Comparison of ENCODE assay signal across 14 cellular contexts in genomic region chr1:151924691-151925587, GRCh38. TPM values are rescaled to one million over a fixed set of nuclear protein-coding genes. Genes with fewer than 3 reads are reported as not detected.
DNase-seq lines count a peak whose midpoint lies in the region; ATAC-seq lines count a peak whose summit lies in the region.
"Had no signal": no experiment of that assay in that cellular context is flagged by ENCODE, and none has a peak within 500 bp of the region (broad histone marks: within the 10 kb centered on the region; RNA-seq: fewer than 3 reads in every experiment).

No MANE protein-coding gene starts in this region.

- H3K4me2 ChIP-seq in Karpas-422 (ENCODE audit: low read depth, low read length, poor library complexity, severe bottlenecking) = no peak overlapping the region

- CTCF ChIA-PET in activated naive CD4-positive, alpha-beta T cell treated with anti-CD3 and anti-CD28 coated beads for 36 hours (lab: Charles Lee) = interaction anchor here (0.8 to 1.3 kb wide), 5 partner anchors 9 to 94 kb away, joined by 3 to 5 read pairs (median 3); no protein-coding TSS in a partner anchor

- intact Hi-C loops in activated naive CD4-positive, alpha-beta T cell treated with anti-CD3 and anti-CD28 coated beads for 36 hours (cut with micrococcal nuclease) = no loop called here

- no peaks in the 10 kb centered on the region for H3K27me3 Mint-ChIP-seq in activated naive CD4-positive, alpha-beta T cell treated with anti-CD3 and anti-CD28 coated beads for 36 hours (ENCODE audit: low read depth)
- H3K27me3 Mint-ChIP-seq in activated naive CD8-positive, alpha-beta T cell = no peaks in the 10 kb centered on the region
- no peaks in the 10 kb centered on the region for H3K27me3 Mint-ChIP-seq in stimulated activated memory B cell treated with anti-CD40 and anti-IgM and Interleukin-4, amounts not matched to agents 10 μg/mL and 1 μg/mL and 100 μg/mL, for 72 hours

- no peaks in the 10 kb centered on the region for H3K9me3 ChIP-seq in Karpas-422 (ENCODE audit: low read length)
- H3K9me3 ChIP-seq: esophagus muscularis mucosa had no signal

- no peaks in the 10 kb centered on the region for H3K27me3 ChIP-seq in Karpas-422 (ENCODE audit: low read length)
- H3K27me3 ChIP-seq: esophagus muscularis mucosa had no signal

- DNase-seq in activated naive CD4-positive, alpha-beta T cell treated with anti-CD3 and anti-CD28 coated beads for 36 hours = no peak
- DNase-seq in activated naive CD4-positive, alpha-beta T cell treated with Interleukin-2 at 50 U/mL for 16 hours = no peak
- DNase-seq in Karpas-422 (no peak), NCI-H2029 treated with DMSO at 0.1 percent for 48 hours (lab: John Stamatoyannopoulos, UW) (no peak)
- DNase-seq: DND-41, hypothalamus, mesenchymal stem cell, posterior cingulate gyrus, T-helper 9 cell had no signal

- no peak for ATAC-seq in stimulated activated memory B cell treated with anti-CD40 and anti-IgM and Interleukin-4, amounts not matched to agents 10 μg/mL and 1 μg/mL and 100 μg/mL, for 72 hours
- no peak for ATAC-seq in HG03175 (IDR thresholded peaks at IDR 0.05; ENCODE audit: unreplicated experiment)
- no peak for ATAC-seq in GM21381 (IDR thresholded peaks at IDR 0.05; ENCODE audit: unreplicated experiment)

- H3K36me3 ChIP-seq in Karpas-422 (ENCODE audit: insufficient read depth, low read length) = no peaks in the 10 kb centered on the region
- H3K36me3 ChIP-seq: esophagus muscularis mucosa had no signal

- H4K20me1 ChIP-seq in Karpas-422 (ENCODE audit: insufficient read depth, low read depth, low read length) = no peaks in the 10 kb centered on the region

- H3K27ac ChIP-seq in Karpas-422 (ENCODE audit: low read length) = peak overlapping the region; percentile 46
- H3K27ac ChIP-seq: esophagus muscularis mucosa had no signal

- H2AFZ ChIP-seq in Karpas-422 (ENCODE audit: low read length) = peak overlapping the region; percentile 51

- no peak overlapping the region for H3K4me3 ChIP-seq in Karpas-422 (ENCODE audit: low read length)
- H3K4me3 ChIP-seq: esophagus muscularis mucosa had no signal

- no peaks in the 10 kb centered on the region for H3K36me3 Mint-ChIP-seq in activated naive CD4-positive, alpha-beta T cell treated with anti-CD3 and anti-CD28 coated beads for 36 hours (ENCODE audit: low read depth)
- no peaks in the 10 kb centered on the region for H3K36me3 Mint-ChIP-seq in activated naive CD8-positive, alpha-beta T cell
- no peaks in the 10 kb centered on the region for H3K36me3 Mint-ChIP-seq in stimulated activated memory B cell treated with anti-CD40 and anti-IgM and Interleukin-4, amounts not matched to agents 10 μg/mL and 1 μg/mL and 100 μg/mL, for 72 hours

- peaks cover 59% of the 10 kb centered on the region for H3K4me1 ChIP-seq in Karpas-422 (ENCODE audit: low read length)
- H3K4me1 ChIP-seq: esophagus muscularis mucosa had no signal

- H3K9ac ChIP-seq in Karpas-422 (ENCODE audit: low read length) = no peak overlapping the region

- H3K4me3 Mint-ChIP-seq in activated naive CD4-positive, alpha-beta T cell treated with anti-CD3 and anti-CD28 coated beads for 36 hours = no peak overlapping the region
- H3K4me3 Mint-ChIP-seq in activated naive CD8-positive, alpha-beta T cell = no peak overlapping the region
- H3K4me3 Mint-ChIP-seq in stimulated activated memory B cell treated with anti-CD40 and anti-IgM and Interleukin-4, amounts not matched to agents 10 μg/mL and 1 μg/mL and 100 μg/mL, for 72 hours = no peak overlapping the region

- H3K4me1 Mint-ChIP-seq in activated naive CD4-positive, alpha-beta T cell treated with anti-CD3 and anti-CD28 coated beads for 36 hours (ENCODE audit: low read depth) = peaks cover 12% of the 10 kb centered on the region
- H3K4me1 Mint-ChIP-seq in activated naive CD8-positive, alpha-beta T cell (ENCODE audit: low read depth) = peaks cover 14% of the 10 kb centered on the region
- H3K4me1 Mint-ChIP-seq in stimulated activated memory B cell treated with anti-CD40 and anti-IgM and Interleukin-4, amounts not matched to agents 10 μg/mL and 1 μg/mL and 100 μg/mL, for 72 hours = peaks cover 46% of the 10 kb centered on the region

- no peaks in the 10 kb centered on the region for H3K9me2 ChIP-seq in Karpas-422 (replicated peaks; ENCODE audit: insufficient read depth, low read length)

- H3K27ac Mint-ChIP-seq in activated naive CD4-positive, alpha-beta T cell treated with anti-CD3 and anti-CD28 coated beads for 36 hours = peak overlapping the region; percentile 48
- peak overlapping the region; percentile 73 for H3K27ac Mint-ChIP-seq in activated naive CD8-positive, alpha-beta T cell
- peak overlapping the region; percentile 75 for H3K27ac Mint-ChIP-seq in stimulated activated memory B cell treated with anti-CD40 and anti-IgM and Interleukin-4, amounts not matched to agents 10 μg/mL and 1 μg/mL and 100 μg/mL, for 72 hours

- H3K79me2 ChIP-seq in Karpas-422 (ENCODE audit: low read length) = no peaks in the 10 kb centered on the region

- no peaks in the 10 kb centered on the region for H3K9me3 Mint-ChIP-seq in activated naive CD4-positive, alpha-beta T cell treated with anti-CD3 and anti-CD28 coated beads for 36 hours
- no peaks in the 10 kb centered on the region for H3K9me3 Mint-ChIP-seq in activated naive CD8-positive, alpha-beta T cell (ENCODE audit: low read depth)
- H3K9me3 Mint-ChIP-seq in stimulated activated memory B cell treated with anti-CD40 and anti-IgM and Interleukin-4, amounts not matched to agents 10 μg/mL and 1 μg/mL and 100 μg/mL, for 72 hours = no peaks in the 10 kb centered on the region

RNA-seq across cellular contexts. Expression of gene THEM4, which starts 15.6 kb away (rescaled TPM):
- total RNA-seq in activated naive CD4-positive, alpha-beta T cell treated with anti-CD3 and anti-CD28 coated beads for 36 hours = 10 to 100 TPM; 20.1 to 22.0 TPM
- total RNA-seq in Karpas-422 (2014; rRNA removed; shearing (Covaris generic); ENCODE audit: low replicate concordance) = 51.8 and 87.8 TPM in 2 replicates
